ENCODE assay signal across 39 cellular contexts in genomic region chr1:11042065-11042464, GRCh38. TPM values are rescaled to one million over a fixed set of nuclear protein-coding genes. Genes with fewer than 3 reads are reported as not detected.
"Had no signal": no experiment of that assay in that cellular context is flagged by ENCODE, and none has a peak within 500 bp of the region (broad histone marks: within the 10 kb centered on the region; RNA-seq: fewer than 3 reads in every experiment).

No MANE protein-coding gene starts in this region.

- DNase-seq: Kasumi-1, MG63, MM.1S, MV-4-11, NCI-H1048, NCI-H1092, NCI-H1092 treated with DMSO at 0.1 percent for 48 hours, NCI-H1105, NCI-H1105 treated with DMSO at 0.1 percent for 48 hours, NCI-H1417, NCI-H1417 treated with DMSO at 0.1 percent for 48 hours, NCI-H1436, NCI-H1436 treated with DMSO at 0.1 percent for 48 hours, NCI-H146, NCI-H1694, NCI-H1694 treated with DMSO at 0.1 percent for 48 hours, NCI-H187, NCI-H187 treated with DMSO at 0.1 percent for 48 hours, NCI-H1930, NCI-H2029, NCI-H2029 treated with DMSO at 0.1 percent for 48 hours, NCI-H2081, NCI-H2081 treated with DMSO at 0.1 percent for 48 hours, NCI-H2107, NCI-H2171, NCI-H2171 treated with DMSO at 0.1 percent for 48 hours, NCI-H2227 treated with DMSO at 0.1 percent for 48 hours, NCI-H226, NCI-H345, NCI-H446, NCI-H446 treated with DMSO at 0.1 percent for 48 hours, NCI-H510A, NCI-H510A treated with DMSO at 0.1 percent for 48 hours, NCI-H524, NCI-H524 treated with DMSO at 0.1 percent for 48 hours, NCI-H526 had no signal

- H3K4me3 ChIP-seq: MG63 had no signal

- H3K9me3 ChIP-seq: MG63 had no signal

- H3K36me3 ChIP-seq: MG63 had no signal

RNA-seq across cellular contexts. Expression of gene MASP2, which starts 5.0 kb away (rescaled TPM):
- total RNA-seq: LHCN-M2, M059J, NCI-H460 had no signal
